16 cellular contexts compared by ENCODE assay signal in genomic region chr1:181646723-181647122, GRCh38.
DNase-seq lines count a peak whose midpoint lies in the region; ATAC-seq and TF ChIP-seq lines count a peak whose summit lies in the region.
"Had no signal": no experiment of that assay in that cellular context is flagged by ENCODE, and none has a peak within 500 bp of the region (broad histone marks: within the 10 kb centered on the region; RNA-seq: fewer than 3 reads in every experiment).

No MANE protein-coding gene starts in this region.

- H3K9me3 Mint-ChIP-seq in type B pancreatic cell: peaks cover 4% of the 10 kb centered on the region

- H3K36me3 Mint-ChIP-seq in type B pancreatic cell: no peaks in the 10 kb centered on the region

- TF ChIP-seq CTCF in type B pancreatic cell (conservative IDR thresholded peaks at IDR 0.05) (no peak), dorsolateral prefrontal cortex (IDR thresholded peaks at IDR 0.05 in 54 of 56, conservative IDR thresholded peaks at IDR 0.05 in 2 of 56; ENCODE audit: low read depth in 1 of 56, partially characterized antibody in 56 of 56) (no peak)

- no peak overlapping the region for H3K4me3 Mint-ChIP-seq in type B pancreatic cell
- H3K4me3 Mint-ChIP-seq: HFFc6 had no signal

- peak; percentile 3 for ATAC-seq in left colon
- ATAC-seq in HG03469 (IDR thresholded peaks at IDR 0.05; ENCODE audit: unreplicated experiment): no peak

- peaks cover 4% of the 10 kb centered on the region for H3K4me1 Mint-ChIP-seq in type B pancreatic cell (ENCODE audit: unreplicated experiment)

- H3K27me3 ChIP-seq in dorsolateral prefrontal cortex: no peaks in the 10 kb centered on the region

- DNase-seq in NCI-H748 (lab: John Stamatoyannopoulos, UW; ENCODE audit: unreplicated experiment) (peak; percentile 25), NCI-H748 treated with DMSO at 0.1 percent for 48 hours (lab: John Stamatoyannopoulos, UW) (no peak), NCI-H69 (lab: John Stamatoyannopoulos, UW) (peak; percentile 80), left colon (no peak), type B pancreatic cell (ENCODE audit: extremely low spot score, unreplicated experiment) (no peak), SW 1271 (lab: John Stamatoyannopoulos, UW) (no peak), dorsolateral prefrontal cortex (no peak)
- DNase-seq: AML-193, Calu3, HFFc6, KBM-7, NCI-H1048, NCI-H2029, NCI-H2227 treated with DMSO at 0.1 percent for 48 hours, RPMI8226 had no signal

- no peak overlapping the region for H3K4me3 ChIP-seq in dorsolateral prefrontal cortex

- intact Hi-C loops in left colon (cut with DNase I, micrococcal nuclease): no loop called here
- intact Hi-C loops in dorsolateral prefrontal cortex (cut with DNase I): no loop called here

- H3K27ac Mint-ChIP-seq in type B pancreatic cell: peak overlapping the region; percentile 95
- H3K27ac Mint-ChIP-seq: HFFc6 had no signal

- H3K27me3 Mint-ChIP-seq in type B pancreatic cell: peaks cover 13% of the 10 kb centered on the region

- no peak overlapping the region for H3K27ac ChIP-seq in dorsolateral prefrontal cortex

Comparison
In these comparisons a context has a peak if more than half of its experiments do, and no peak if none do; other contexts are left out.
1. DNase-seq: peak in NCI-H748 (single experiment) and NCI-H69 (single experiment); none in NCI-H748 treated with DMSO at 0.1 percent for 48 hours (single experiment), left colon (0 of 2), type B pancreatic cell (single experiment), SW 1271 (0 of 2) and dorsolateral prefrontal cortex (0 of 10).